Comparison of ENCODE assay signal across 16 cellular contexts in genomic region chr1:53683986-53684740, GRCh38. TPM values are rescaled to one million over a fixed set of nuclear protein-coding genes. Genes with fewer than 3 reads are reported as not detected.
DNase-seq lines count a peak whose midpoint lies in the region; ATAC-seq, FAIRE-seq and TF ChIP-seq lines count a peak whose summit lies in the region.
"Had no signal": no experiment of that assay in that cellular context is flagged by ENCODE, and none has a peak within 500 bp of the region (broad histone marks: within the 10 kb centered on the region; RNA-seq: fewer than 3 reads in every experiment).

No MANE protein-coding gene starts in this region.

- H3K36me3 ChIP-seq in BE2C (no peaks in the 10 kb centered on the region), astrocyte (ENCODE audit: insufficient read depth, low read length) (no peaks in the 10 kb centered on the region), right atrium auricular region (no peaks in the 10 kb centered on the region)
- H3K36me3 ChIP-seq: Peyer's patch had no signal

- FAIRE-seq in astrocyte (lab: Jason Lieb, UNC) = no peak

- H2BK20ac ChIP-seq in H9 (ENCODE audit: low read depth, low read length, poor library complexity, severe bottlenecking) = no peak overlapping the region

- H4K91ac ChIP-seq in H9 (ENCODE audit: insufficient read length, low read depth, low read length) = no peak overlapping the region

- H2BK5ac ChIP-seq in H9 (ENCODE audit: insufficient read length, low read length) = no peak overlapping the region

- H3K27me3 ChIP-seq in BE2C (no peaks in the 10 kb centered on the region), H9 (ENCODE audit: insufficient read depth, low read length) (no peaks in the 10 kb centered on the region; the same call in 1 of the 2 replicates), astrocyte (ENCODE audit: insufficient read depth, low read length) (no peaks in the 10 kb centered on the region), right atrium auricular region (peaks cover 0 to 4% of the 10 kb centered on the region in 2 donors)
- H3K27me3 ChIP-seq: Peyer's patch had no signal

- POLR2A ChIA-PET in HEK293T (lab: Yijun Ruan, JAX) = no interaction called here

- no peaks in the 10 kb centered on the region for H3K79me2 ChIP-seq in H9 (ENCODE audit: insufficient read depth, low read length)
- peaks cover 75% of the 10 kb centered on the region for H3K79me2 ChIP-seq in astrocyte (ENCODE audit: insufficient read depth, low read length)

- H3K36me3 Mint-ChIP-seq in H9 (ENCODE audit: insufficient read depth in 1 of 3, low read depth in 3 of 3) = no peaks in the 10 kb centered on the region
- no peaks in the 10 kb centered on the region for H3K36me3 Mint-ChIP-seq in astrocyte (ENCODE audit: low read depth, unreplicated experiment)
- no peaks in the 10 kb centered on the region for H3K36me3 Mint-ChIP-seq in activated naive CD4-positive, alpha-beta T cell treated with anti-CD3 and anti-CD28 coated beads, Interleukin-2, amount 50 U/mL, for 72 hours
- H3K36me3 Mint-ChIP-seq: brain; naive thymus-derived CD4-positive, alpha-beta T cell had no signal

- H3K4me1 Mint-ChIP-seq in H9 (peaks cover 32 to 50% of the 10 kb centered on the region in 2 experiments), astrocyte (ENCODE audit: low read depth, unreplicated experiment) (peaks cover 15% of the 10 kb centered on the region)

- no CpG with 5 or more reads among the region's 3 CpGs for WGBS in H9 (ENCODE audit: extremely low coverage, insufficient read length, low lambda C conversion rate)

- H4K8ac ChIP-seq in H9 (replicated peaks; ENCODE audit: insufficient read length, low read depth, low read length) = no peak overlapping the region

- H2BK15ac ChIP-seq in H9 (ENCODE audit: low read depth, low read length) = no peak overlapping the region

- no peaks in the 10 kb centered on the region for H4K20me1 ChIP-seq in H9 (ENCODE audit: control insufficient read depth, insufficient read depth, insufficient read length)
- peaks cover 100% of the 10 kb centered on the region for H4K20me1 ChIP-seq in astrocyte (ENCODE audit: insufficient read depth, low read length)

- H3K27me3 Mint-ChIP-seq in H9 (ENCODE audit: low read depth) = peaks cover 53% of the 10 kb centered on the region
- H3K27me3 Mint-ChIP-seq in astrocyte (ENCODE audit: low read depth, unreplicated experiment) = peaks cover 70% of the 10 kb centered on the region

- H3K14ac ChIP-seq in H9 (ENCODE audit: insufficient read depth, low read length) = no peak overlapping the region

- no peak overlapping the region for H3K23ac ChIP-seq in H9 (ENCODE audit: insufficient read length, low read depth, low read length)

- H3K9me3 Mint-ChIP-seq in H9 = no peaks in the 10 kb centered on the region
- H3K9me3 Mint-ChIP-seq in astrocyte (ENCODE audit: unreplicated experiment) = peaks cover 3% of the 10 kb centered on the region
- no peaks in the 10 kb centered on the region for H3K9me3 Mint-ChIP-seq in activated naive CD4-positive, alpha-beta T cell treated with anti-CD3 and anti-CD28 coated beads, Interleukin-2, amount 50 U/mL, for 72 hours
- H3K9me3 Mint-ChIP-seq: activated T-helper 1 cell treated with anti-CD3 and anti-CD28 coated beads, Interleukin-12 subunit alpha, Interleukin-12 subunit beta, Interleukin-2, Interleukin-4 antibody, amounts not matched to agents 30 ng/mL and 10 ng/mL and 1 ng/mL, durations not matched to agents 14 hours and 24 hours and 36 hours; brain; naive thymus-derived CD4-positive, alpha-beta T cell had no signal

- no peak overlapping the region for H2BK12ac ChIP-seq in H9 (ENCODE audit: insufficient read length, low read depth, low read length)

- H3K79me1 ChIP-seq in H9 (ENCODE audit: insufficient read depth, low read depth, low read length, poor library complexity, severe bottlenecking) = no peaks in the 10 kb centered on the region

- no peak overlapping the region for H2AK5ac ChIP-seq in H9 (ENCODE audit: insufficient read length, low read length)

- H3K56ac ChIP-seq in H9 (ENCODE audit: insufficient read length, low read depth, low read length) = no peak overlapping the region

- H3K4me3 ChIP-seq in BE2C (ENCODE audit: low read depth, low read length) (no peak overlapping the region), astrocyte (ENCODE audit: insufficient read depth, low read depth, low read length) (no peak overlapping the region), right atrium auricular region (no peak overlapping the region)
- H3K4me3 ChIP-seq: Peyer's patch, skin epidermis had no signal

- H3K4me2 ChIP-seq in H9 (ENCODE audit: insufficient read depth, insufficient read length, low read length) (no peak overlapping the region), astrocyte (ENCODE audit: low read length) (peak overlapping the region; percentile 81)

- H3K27ac ChIP-seq in H9 (ENCODE audit: insufficient read length, low read depth, low read length) = no peak overlapping the region
- no peak overlapping the region for H3K27ac ChIP-seq in astrocyte (ENCODE audit: low read depth, low read length)
- H3K27ac ChIP-seq in right atrium auricular region = no peak overlapping the region
- H3K27ac ChIP-seq: Peyer's patch, skin epidermis had no signal

- no peak overlapping the region for H4K5ac ChIP-seq in H9 (ENCODE audit: insufficient read length, low read depth, low read length)

- H3K4me3 Mint-ChIP-seq in H9 (no peak overlapping the region), astrocyte (ENCODE audit: unreplicated experiment) (no peak overlapping the region)
- H3K4me3 Mint-ChIP-seq: activated T-helper 1 cell treated with anti-CD3 and anti-CD28 coated beads, Interleukin-12 subunit alpha, Interleukin-12 subunit beta, Interleukin-2, Interleukin-4 antibody, amounts not matched to agents 30 ng/mL and 10 ng/mL and 1 ng/mL, durations not matched to agents 14 hours and 24 hours and 36 hours; naive thymus-derived CD4-positive, alpha-beta T cell had no signal

- no peak overlapping the region for H3K4ac ChIP-seq in H9 (ENCODE audit: low read depth, low read length)

- H3K9ac ChIP-seq in H9 (ENCODE audit: extremely low read depth, insufficient read length, low read length) (no peak overlapping the region), astrocyte (ENCODE audit: low read length) (peak overlapping the region; percentile 58)

- H2AFZ ChIP-seq in H9 (ENCODE audit: low read length) (no peak overlapping the region), astrocyte (ENCODE audit: low read depth, low read length) (no peak overlapping the region)

- H2BK120ac ChIP-seq in H9 (ENCODE audit: low read depth, low read length, poor library complexity, severe bottlenecking) = no peak overlapping the region

- DNase-seq in BE2C (no peak), H9 (no peak), astrocyte (ENCODE audit: low read depth) (no peak), left kidney (ENCODE audit: low read depth, low spot score) (peak; percentile 44), HEK293T (ENCODE audit: extremely low spot score) (no peak), right atrium auricular region (ENCODE audit: low spot score) (no peak)
- DNase-seq in activated naive CD4-positive, alpha-beta T cell treated with anti-CD3 and anti-CD28 coated beads, Interleukin-2, amount 50 U/mL, for 72 hours (ENCODE audit: low spot score in 2 of 2) = no peak
- DNase-seq: activated CD4-positive, alpha-beta T cell treated with anti-CD3 and anti-CD28 coated beads, Interleukin-2, amount 50 U/mL, for 1 hour; MV-4-11; naive thymus-derived CD4-positive, alpha-beta T cell; Peyer's patch; T-helper 2 cell had no signal

- no peaks in the 10 kb centered on the region for H3K9me3 ChIP-seq in BE2C
- H3K9me3 ChIP-seq in H9 (ENCODE audit: control insufficient read depth, low read depth, low read length) = no peaks in the 10 kb centered on the region
- H3K9me3 ChIP-seq in astrocyte (ENCODE audit: insufficient read depth, low read depth, low read length) = no peaks in the 10 kb centered on the region
- H3K9me3 ChIP-seq in right atrium auricular region = no peaks in the 10 kb centered on the region
- H3K9me3 ChIP-seq: Peyer's patch had no signal

- no peak overlapping the region; a peak in 1 of 7 replicates for H3K27ac Mint-ChIP-seq in H9
- H3K27ac Mint-ChIP-seq in astrocyte (ENCODE audit: unreplicated experiment) = no peak overlapping the region
- no peak overlapping the region for H3K27ac Mint-ChIP-seq in activated naive CD4-positive, alpha-beta T cell treated with anti-CD3 and anti-CD28 coated beads, Interleukin-2, amount 50 U/mL, for 72 hours
- H3K27ac Mint-ChIP-seq: activated T-helper 1 cell treated with anti-CD3 and anti-CD28 coated beads, Interleukin-12 subunit alpha, Interleukin-12 subunit beta, Interleukin-2, Interleukin-4 antibody, amounts not matched to agents 30 ng/mL and 10 ng/mL and 1 ng/mL, durations not matched to agents 14 hours and 24 hours and 36 hours; naive thymus-derived CD4-positive, alpha-beta T cell had no signal

- H3K18ac ChIP-seq in H9 (ENCODE audit: insufficient read length, low read depth, low read length) = no peak overlapping the region

- no peaks in the 10 kb centered on the region for H3K23me2 ChIP-seq in H9 (ENCODE audit: insufficient read length, low read depth, low read length, poor library complexity, severe bottlenecking)

- CTCF ChIA-PET in HEK293T (lab: Yijun Ruan, JAX) = interaction anchor here (0.5 to 1.4 kb wide), 8 partner anchors 8 to 242 kb away, joined by 3 to 8 read pairs (median 3); no protein-coding TSS in a partner anchor

- no peak overlapping the region for H3T11ph ChIP-seq in H9 (ENCODE audit: low read length)

- H3K4me1 ChIP-seq in BE2C (no peaks in the 10 kb centered on the region), H9 (ENCODE audit: insufficient read depth, low read length) (peaks cover 4% of the 10 kb centered on the region; the same call in 1 of the 2 replicates), astrocyte (ENCODE audit: insufficient read depth, low read length) (peaks cover 56% of the 10 kb centered on the region), right atrium auricular region (peaks cover 0 to 8% of the 10 kb centered on the region in 2 donors)

- TF ChIP-seq CTCF in BE2C (IDR thresholded peaks at IDR 0.05; ENCODE audit: low read depth, low read length) (0 out of 2 replicates have a peak, but pooled peaks have one; percentile 19), H9 (conservative IDR thresholded peaks at IDR 0.05) (peak; percentile 61), astrocyte (IDR thresholded peaks at IDR 0.05; ENCODE audit: insufficient read depth, low read depth, low read length) (peak; percentile 31), right atrium auricular region (IDR thresholded peaks at IDR 0.05) (no peak)

- ATAC-seq in activated naive CD4-positive, alpha-beta T cell treated with anti-CD3 and anti-CD28 coated beads, Interleukin-2, amount 50 U/mL, for 72 hours = no peak
- ATAC-seq: left lobe of liver; naive thymus-derived CD4-positive, alpha-beta T cell had no signal

TF ChIP-seq in HEK293T, 16 proteins besides CTCF, POLR2A, EP300 and RAD21 (continues in another document):
- TF ChIP-seq SUZ12 (IDR thresholded peaks at IDR 0.05) (no peak), FOXM1 (IDR thresholded peaks at IDR 0.05; ENCODE audit: borderline replicate concordance) (no peak), ARNT (IDR thresholded peaks at IDR 0.05) (no peak), CTBP1 (IDR thresholded peaks at IDR 0.05; ENCODE audit: borderline replicate concordance) (no peak)

RNA-seq across cellular contexts. Expression of gene GLIS1, which starts 54.8 kb away (rescaled TPM):
- polyA plus RNA-seq in BE2C (2012; ENCODE audit: insufficient read depth, insufficient read length, low read depth) = 0.42 TPM
- total RNA-seq in H9 (2021) (0.11 and 0.28 TPM in 2 replicates), astrocyte (0.07 TPM in 1 of 2 replicates, not detected in the other), right atrium auricular region (under 1 TPM; 0.20 to 0.22 TPM)
- not detected for total RNA-seq in activated naive CD4-positive, alpha-beta T cell treated with anti-CD3 and anti-CD28 coated beads, Interleukin-2, amount 50 U/mL, for 72 hours
- total RNA-seq: left lobe of liver; naive thymus-derived CD4-positive, alpha-beta T cell had no signal
- polyA plus RNA-seq: naive thymus-derived CD4-positive, alpha-beta T cell had no signal

Comparison
In these comparisons a context has a peak if more than half of its experiments do, and no peak if none do; other contexts are left out.
1. CTCF ChIP-seq: peak in BE2C (single experiment), H9 (single experiment) and astrocyte (single experiment); none in right atrium auricular region (0 of 2).